In genomic region chr6:77463308-77463880, GRCh38 we compare ENCODE assay signal across 9 cellular contexts. TPM values are rescaled to one million over a fixed set of nuclear protein-coding genes. Genes with fewer than 3 reads are reported as not detected.
DNase-seq lines count a peak whose midpoint lies in the region; ATAC-seq and TF ChIP-seq lines count a peak whose summit lies in the region.
"Had no signal": no experiment of that assay in that cellular context is flagged by ENCODE, and none has a peak within 500 bp of the region (broad histone marks: within the 10 kb centered on the region; RNA-seq: fewer than 3 reads in every experiment).

TSS of gene HTR1B (minus strand) at chr6:77463491. CDS start at chr6:77463403, 88 bp downstream.

- 0% methylated on average over 1 to 31 of the region's 31 CpGs for WGBS in testis, 2 donors

- H3K4me3 ChIP-seq in breast epithelium (peak within 1 kb of the TSS; percentile 27 to 68 (median 45)), testis (peak within 1 kb of the TSS; percentile 49 to 56)

- no peaks in the 10 kb centered on the region for H3K9me3 ChIP-seq in breast epithelium
- H3K9me3 ChIP-seq in testis, result no peaks in the 10 kb centered on the region

- ATAC-seq in HG02642 (IDR thresholded peaks at IDR 0.05; ENCODE audit: poor library complexity, unreplicated experiment) (no peak), HG02970 (IDR thresholded peaks at IDR 0.05; ENCODE audit: low FRiP score, unreplicated experiment) (no peak), HG03354 (IDR thresholded peaks at IDR 0.05; ENCODE audit: poor library complexity, severe bottlenecking, unreplicated experiment) (no peak)

- peak; percentile 2 for DNase-seq in DMS 273 (lab: John Stamatoyannopoulos, UW; ENCODE audit: unreplicated experiment)
- no peak for DNase-seq in DMS 273 treated with DMSO at 0.1 percent for 48 hours (lab: John Stamatoyannopoulos, UW)
- no peak for DNase-seq in breast epithelium (ENCODE audit: low spot score in 2 of 2)
- peak; percentile 43 for DNase-seq in left kidney (ENCODE audit: low read depth, low spot score)
- DNase-seq in testis, result peak; percentile 61

- H3K4me1 ChIP-seq in breast epithelium (no peaks in the 10 kb centered on the region), testis (peaks cover 4% of the 10 kb centered on the region)

- H3K27ac ChIP-seq in breast epithelium (peak within 1 kb of the TSS in 1 of 2 donors; percentile 19), testis (no peak within 1 kb of the TSS)
- H3K27ac ChIP-seq: 22Rv1 had no signal

- H3K27me3 ChIP-seq in breast epithelium, result peaks cover 7 to 41% of the 10 kb centered on the region in 2 donors
- H3K27me3 ChIP-seq in testis, result no peaks in the 10 kb centered on the region

- TF ChIP-seq POLR2A in breast epithelium (IDR thresholded peaks at IDR 0.05) (no peak), testis (IDR thresholded peaks at IDR 0.05) (no peak)

- H3K36me3 ChIP-seq in breast epithelium (no peaks in the 10 kb centered on the region), testis (ENCODE audit: low read depth, missing control alignments) (no peaks in the 10 kb centered on the region)

- no peak for TF ChIP-seq CTCF in breast epithelium (IDR thresholded peaks at IDR 0.05)
- TF ChIP-seq CTCF in testis (IDR thresholded peaks at IDR 0.05), result no peak

- intact Hi-C loops in breast epithelium (cut with DNase I; ENCODE audit: low total_unique reads) (no loop called here), testis (cut with DNase I; ENCODE audit: low total_unique reads) (no loop called here)

RNA-seq across cellular contexts. Expression of gene HTR1B, which starts in this region (rescaled TPM):
- total RNA-seq in breast epithelium (under 1 TPM in 2 of 3 donors, not detected in 1; 0.15 to 0.33 TPM), testis (1 to 10 TPM; 2.5 to 4.7 TPM)
- 0.80 TPM for polyA plus RNA-seq in testis (ENCODE audit: insufficient read depth, low read depth, low replicate concordance)

Comparison
In these comparisons a context has a peak if more than half of its experiments do, and no peak if none do; other contexts are left out.
1. DNase-seq: peak in DMS 273 (single experiment), left kidney (single experiment) and testis (single experiment); none in DMS 273 treated with DMSO at 0.1 percent for 48 hours (single experiment) and breast epithelium (0 of 2).